ENCODE assay signal across 2 cellular contexts in the genomic region with DNA sequence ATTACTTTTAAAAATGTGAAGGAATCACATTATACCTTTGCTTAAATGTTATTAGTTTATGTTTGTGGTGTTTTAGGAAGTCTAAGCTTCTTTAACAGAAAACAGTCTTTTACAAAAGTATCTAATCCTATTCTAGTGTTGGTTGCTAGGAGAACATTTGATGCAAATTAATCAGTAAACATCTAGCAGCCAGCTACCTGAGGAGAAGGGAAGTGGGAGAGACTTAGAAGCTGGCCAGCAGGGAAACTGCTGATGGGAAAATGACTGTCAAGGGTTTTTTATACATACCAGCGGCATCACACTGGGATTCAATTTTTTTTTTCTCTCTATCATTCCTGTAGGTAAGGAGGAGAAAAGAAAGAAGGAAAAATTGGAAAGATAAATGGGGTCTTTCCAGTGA.
TF ChIP-seq lines count a peak whose summit lies in the region.

No MANE protein-coding gene starts in this region.

TF ChIP-seq in GM23338, 12 proteins besides CTCF, POLR2A, EP300 and RAD21 (continued from another document):
- no peak for TF ChIP-seq EZH2 (IDR thresholded peaks at IDR 0.05; ENCODE audit: low read depth, unreplicated experiment)
- TF ChIP-seq, protein P1, sequence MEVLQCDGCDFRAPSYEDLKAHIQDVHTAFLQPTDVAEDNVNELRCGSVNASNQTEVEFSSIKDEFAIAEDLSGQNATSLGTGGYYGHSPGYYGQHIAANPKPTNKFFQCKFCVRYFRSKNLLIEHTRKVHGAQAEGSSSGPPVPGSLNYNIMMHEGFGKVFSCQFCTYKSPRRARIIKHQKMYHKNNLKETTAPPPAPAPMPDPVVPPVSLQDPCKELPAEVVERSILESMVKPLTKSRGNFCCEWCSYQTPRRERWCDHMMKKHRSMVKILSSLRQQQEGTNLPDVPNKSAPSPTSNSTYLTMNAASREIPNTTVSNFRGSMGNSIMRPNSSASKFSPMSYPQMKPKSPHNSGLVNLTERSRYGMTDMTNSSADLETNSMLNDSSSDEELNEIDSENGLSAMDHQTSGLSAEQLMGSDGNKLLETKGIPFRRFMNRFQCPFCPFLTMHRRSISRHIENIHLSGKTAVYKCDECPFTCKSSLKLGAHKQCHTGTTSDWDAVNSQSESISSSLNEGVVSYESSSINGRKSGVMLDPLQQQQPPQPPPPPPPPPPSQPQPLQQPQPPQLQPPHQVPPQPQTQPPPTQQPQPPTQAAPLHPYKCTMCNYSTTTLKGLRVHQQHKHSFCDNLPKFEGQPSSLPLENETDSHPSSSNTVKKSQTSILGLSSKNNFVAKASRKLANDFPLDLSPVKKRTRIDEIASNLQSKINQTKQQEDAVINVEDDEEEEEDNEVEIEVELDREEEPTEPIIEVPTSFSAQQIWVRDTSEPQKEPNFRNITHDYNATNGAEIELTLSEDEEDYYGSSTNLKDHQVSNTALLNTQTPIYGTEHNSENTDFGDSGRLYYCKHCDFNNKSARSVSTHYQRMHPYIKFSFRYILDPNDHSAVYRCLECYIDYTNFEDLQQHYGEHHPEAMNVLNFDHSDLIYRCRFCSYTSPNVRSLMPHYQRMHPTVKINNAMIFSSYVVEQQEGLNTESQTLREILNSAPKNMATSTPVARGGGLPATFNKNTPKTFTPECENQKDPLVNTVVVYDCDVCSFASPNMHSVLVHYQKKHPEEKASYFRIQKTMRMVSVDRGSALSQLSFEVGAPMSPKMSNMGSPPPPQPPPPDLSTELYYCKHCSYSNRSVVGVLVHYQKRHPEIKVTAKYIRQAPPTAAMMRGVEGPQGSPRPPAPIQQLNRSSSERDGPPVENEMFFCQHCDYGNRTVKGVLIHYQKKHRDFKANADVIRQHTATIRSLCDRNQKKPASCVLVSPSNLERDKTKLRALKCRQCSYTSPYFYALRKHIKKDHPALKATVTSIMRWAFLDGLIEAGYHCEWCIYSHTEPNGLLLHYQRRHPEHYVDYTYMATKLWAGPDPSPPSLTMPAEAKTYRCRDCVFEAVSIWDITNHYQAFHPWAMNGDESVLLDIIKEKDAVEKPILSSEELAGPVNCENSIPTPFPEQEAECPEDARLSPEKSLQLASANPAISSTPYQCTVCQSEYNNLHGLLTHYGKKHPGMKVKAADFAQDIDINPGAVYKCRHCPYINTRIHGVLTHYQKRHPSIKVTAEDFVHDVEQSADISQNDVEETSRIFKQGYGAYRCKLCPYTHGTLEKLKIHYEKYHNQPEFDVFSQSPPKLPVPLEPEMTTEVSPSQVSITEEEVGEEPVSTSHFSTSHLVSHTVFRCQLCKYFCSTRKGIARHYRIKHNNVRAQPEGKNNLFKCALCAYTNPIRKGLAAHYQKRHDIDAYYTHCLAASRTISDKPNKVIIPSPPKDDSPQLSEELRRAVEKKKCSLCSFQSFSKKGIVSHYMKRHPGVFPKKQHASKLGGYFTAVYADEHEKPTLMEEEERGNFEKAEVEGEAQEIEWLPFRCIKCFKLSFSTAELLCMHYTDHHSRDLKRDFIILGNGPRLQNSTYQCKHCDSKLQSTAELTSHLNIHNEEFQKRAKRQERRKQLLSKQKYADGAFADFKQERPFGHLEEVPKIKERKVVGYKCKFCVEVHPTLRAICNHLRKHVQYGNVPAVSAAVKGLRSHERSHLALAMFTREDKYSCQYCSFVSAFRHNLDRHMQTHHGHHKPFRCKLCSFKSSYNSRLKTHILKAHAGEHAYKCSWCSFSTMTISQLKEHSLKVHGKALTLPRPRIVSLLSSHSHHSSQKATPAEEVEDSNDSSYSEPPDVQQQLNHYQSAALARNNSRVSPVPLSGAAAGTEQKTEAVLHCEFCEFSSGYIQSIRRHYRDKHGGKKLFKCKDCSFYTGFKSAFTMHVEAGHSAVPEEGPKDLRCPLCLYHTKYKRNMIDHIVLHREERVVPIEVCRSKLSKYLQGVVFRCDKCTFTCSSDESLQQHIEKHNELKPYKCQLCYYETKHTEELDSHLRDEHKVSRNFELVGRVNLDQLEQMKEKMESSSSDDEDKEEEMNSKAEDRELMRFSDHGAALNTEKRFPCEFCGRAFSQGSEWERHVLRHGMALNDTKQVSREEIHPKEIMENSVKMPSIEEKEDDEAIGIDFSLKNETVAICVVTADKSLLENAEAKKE (CRISPR knock-in tag; IDR thresholded peaks at IDR 0.05) = no peak

TF ChIP-seq in H1, 55 proteins besides CTCF, POLR2A, EP300 and RAD21 (continued from another document):
- TF ChIP-seq SP2 (IDR thresholded peaks at IDR 0.05; ENCODE audit: low read length) = no peak
- no peak for TF ChIP-seq HDAC6 (IDR thresholded peaks at IDR 0.05; ENCODE audit: low read depth, low read length)
- no peak for TF ChIP-seq SUZ12 (IDR thresholded peaks at IDR 0.05; ENCODE audit: low read length)
- TF ChIP-seq TAF7 (optimal IDR thresholded peaks at IDR 0.05; ENCODE audit: borderline replicate concordance, low read depth, low read length) = no peak
